In the genomic region with DNA sequence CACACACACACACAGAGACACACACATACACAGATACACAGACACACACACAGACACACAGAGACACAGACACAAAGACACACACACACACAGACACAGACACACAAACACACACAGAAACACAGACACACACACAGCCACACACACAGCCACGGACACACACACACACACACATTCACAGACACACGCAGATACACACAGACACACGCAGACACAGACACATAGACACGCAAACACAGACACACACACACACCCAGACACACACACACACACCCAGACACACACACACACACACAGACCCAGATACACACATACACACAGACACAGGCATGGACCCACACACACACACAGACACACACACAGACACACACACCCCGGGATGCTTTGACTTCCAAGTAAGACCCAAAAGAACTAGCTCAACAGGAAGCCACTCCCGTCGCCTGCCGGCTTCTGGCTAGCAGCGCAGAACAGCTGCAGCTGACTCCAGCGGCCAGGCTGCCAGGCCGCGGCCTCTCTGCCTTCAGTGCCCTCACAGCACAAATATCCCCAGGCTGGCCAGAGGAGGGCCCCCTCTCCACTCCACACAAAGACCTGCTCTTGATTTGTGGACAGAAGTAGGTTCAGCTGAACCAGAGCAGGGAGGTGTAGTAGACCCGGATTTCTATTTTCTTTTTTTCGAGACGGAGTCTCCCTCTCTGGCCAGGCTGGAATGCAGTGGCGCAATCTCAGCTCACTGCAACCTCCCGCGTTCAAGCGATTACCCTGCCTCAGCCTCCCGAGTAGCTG, we compare ENCODE assay signal across 1 cellular context.
TF ChIP-seq lines count a peak whose summit lies in the region.

No MANE protein-coding gene starts in this region.

TF ChIP-seq in GM23338, 12 proteins besides CTCF, POLR2A, EP300 and RAD21 (continued from another document):
- TF ChIP-seq, protein P1, sequence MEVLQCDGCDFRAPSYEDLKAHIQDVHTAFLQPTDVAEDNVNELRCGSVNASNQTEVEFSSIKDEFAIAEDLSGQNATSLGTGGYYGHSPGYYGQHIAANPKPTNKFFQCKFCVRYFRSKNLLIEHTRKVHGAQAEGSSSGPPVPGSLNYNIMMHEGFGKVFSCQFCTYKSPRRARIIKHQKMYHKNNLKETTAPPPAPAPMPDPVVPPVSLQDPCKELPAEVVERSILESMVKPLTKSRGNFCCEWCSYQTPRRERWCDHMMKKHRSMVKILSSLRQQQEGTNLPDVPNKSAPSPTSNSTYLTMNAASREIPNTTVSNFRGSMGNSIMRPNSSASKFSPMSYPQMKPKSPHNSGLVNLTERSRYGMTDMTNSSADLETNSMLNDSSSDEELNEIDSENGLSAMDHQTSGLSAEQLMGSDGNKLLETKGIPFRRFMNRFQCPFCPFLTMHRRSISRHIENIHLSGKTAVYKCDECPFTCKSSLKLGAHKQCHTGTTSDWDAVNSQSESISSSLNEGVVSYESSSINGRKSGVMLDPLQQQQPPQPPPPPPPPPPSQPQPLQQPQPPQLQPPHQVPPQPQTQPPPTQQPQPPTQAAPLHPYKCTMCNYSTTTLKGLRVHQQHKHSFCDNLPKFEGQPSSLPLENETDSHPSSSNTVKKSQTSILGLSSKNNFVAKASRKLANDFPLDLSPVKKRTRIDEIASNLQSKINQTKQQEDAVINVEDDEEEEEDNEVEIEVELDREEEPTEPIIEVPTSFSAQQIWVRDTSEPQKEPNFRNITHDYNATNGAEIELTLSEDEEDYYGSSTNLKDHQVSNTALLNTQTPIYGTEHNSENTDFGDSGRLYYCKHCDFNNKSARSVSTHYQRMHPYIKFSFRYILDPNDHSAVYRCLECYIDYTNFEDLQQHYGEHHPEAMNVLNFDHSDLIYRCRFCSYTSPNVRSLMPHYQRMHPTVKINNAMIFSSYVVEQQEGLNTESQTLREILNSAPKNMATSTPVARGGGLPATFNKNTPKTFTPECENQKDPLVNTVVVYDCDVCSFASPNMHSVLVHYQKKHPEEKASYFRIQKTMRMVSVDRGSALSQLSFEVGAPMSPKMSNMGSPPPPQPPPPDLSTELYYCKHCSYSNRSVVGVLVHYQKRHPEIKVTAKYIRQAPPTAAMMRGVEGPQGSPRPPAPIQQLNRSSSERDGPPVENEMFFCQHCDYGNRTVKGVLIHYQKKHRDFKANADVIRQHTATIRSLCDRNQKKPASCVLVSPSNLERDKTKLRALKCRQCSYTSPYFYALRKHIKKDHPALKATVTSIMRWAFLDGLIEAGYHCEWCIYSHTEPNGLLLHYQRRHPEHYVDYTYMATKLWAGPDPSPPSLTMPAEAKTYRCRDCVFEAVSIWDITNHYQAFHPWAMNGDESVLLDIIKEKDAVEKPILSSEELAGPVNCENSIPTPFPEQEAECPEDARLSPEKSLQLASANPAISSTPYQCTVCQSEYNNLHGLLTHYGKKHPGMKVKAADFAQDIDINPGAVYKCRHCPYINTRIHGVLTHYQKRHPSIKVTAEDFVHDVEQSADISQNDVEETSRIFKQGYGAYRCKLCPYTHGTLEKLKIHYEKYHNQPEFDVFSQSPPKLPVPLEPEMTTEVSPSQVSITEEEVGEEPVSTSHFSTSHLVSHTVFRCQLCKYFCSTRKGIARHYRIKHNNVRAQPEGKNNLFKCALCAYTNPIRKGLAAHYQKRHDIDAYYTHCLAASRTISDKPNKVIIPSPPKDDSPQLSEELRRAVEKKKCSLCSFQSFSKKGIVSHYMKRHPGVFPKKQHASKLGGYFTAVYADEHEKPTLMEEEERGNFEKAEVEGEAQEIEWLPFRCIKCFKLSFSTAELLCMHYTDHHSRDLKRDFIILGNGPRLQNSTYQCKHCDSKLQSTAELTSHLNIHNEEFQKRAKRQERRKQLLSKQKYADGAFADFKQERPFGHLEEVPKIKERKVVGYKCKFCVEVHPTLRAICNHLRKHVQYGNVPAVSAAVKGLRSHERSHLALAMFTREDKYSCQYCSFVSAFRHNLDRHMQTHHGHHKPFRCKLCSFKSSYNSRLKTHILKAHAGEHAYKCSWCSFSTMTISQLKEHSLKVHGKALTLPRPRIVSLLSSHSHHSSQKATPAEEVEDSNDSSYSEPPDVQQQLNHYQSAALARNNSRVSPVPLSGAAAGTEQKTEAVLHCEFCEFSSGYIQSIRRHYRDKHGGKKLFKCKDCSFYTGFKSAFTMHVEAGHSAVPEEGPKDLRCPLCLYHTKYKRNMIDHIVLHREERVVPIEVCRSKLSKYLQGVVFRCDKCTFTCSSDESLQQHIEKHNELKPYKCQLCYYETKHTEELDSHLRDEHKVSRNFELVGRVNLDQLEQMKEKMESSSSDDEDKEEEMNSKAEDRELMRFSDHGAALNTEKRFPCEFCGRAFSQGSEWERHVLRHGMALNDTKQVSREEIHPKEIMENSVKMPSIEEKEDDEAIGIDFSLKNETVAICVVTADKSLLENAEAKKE (CRISPR knock-in tag; IDR thresholded peaks at IDR 0.05), result no peak
- TF ChIP-seq POLR2AphosphoS5 (IDR thresholded peaks at IDR 0.05; ENCODE audit: low read depth) (no peak), STAT1 (IDR thresholded peaks at IDR 0.05; ENCODE audit: unreplicated experiment) (no peak), JUNB (IDR thresholded peaks at IDR 0.05; ENCODE audit: unreplicated experiment) (no peak), EZH2 (IDR thresholded peaks at IDR 0.05; ENCODE audit: low read depth, unreplicated experiment) (no peak), CREB1 (CRISPR knock-in tag; IDR thresholded peaks at IDR 0.05; ENCODE audit: low read depth) (no peak), ZNF331 (CRISPR knock-in tag; IDR thresholded peaks at IDR 0.05; ENCODE audit: low read depth) (no peak)
- TF ChIP-seq, protein P2, sequence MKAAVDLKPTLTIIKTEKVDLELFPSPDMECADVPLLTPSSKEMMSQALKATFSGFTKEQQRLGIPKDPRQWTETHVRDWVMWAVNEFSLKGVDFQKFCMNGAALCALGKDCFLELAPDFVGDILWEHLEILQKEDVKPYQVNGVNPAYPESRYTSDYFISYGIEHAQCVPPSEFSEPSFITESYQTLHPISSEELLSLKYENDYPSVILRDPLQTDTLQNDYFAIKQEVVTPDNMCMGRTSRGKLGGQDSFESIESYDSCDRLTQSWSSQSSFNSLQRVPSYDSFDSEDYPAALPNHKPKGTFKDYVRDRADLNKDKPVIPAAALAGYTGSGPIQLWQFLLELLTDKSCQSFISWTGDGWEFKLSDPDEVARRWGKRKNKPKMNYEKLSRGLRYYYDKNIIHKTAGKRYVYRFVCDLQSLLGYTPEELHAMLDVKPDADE (IDR thresholded peaks at IDR 0.05), result no peak
TF ChIP-seq in GM23338: peak in this region for 0.
